In genomic region chr20:38453941-38454340, GRCh38 we compare ENCODE assay signal across 1 cellular context.
TF ChIP-seq lines count a peak whose summit lies in the region.

No MANE protein-coding gene starts in this region.

TF ChIP-seq in K562, 482 proteins besides CTCF, POLR2A, EP300 and RAD21:
- TF ChIP-seq ZNF518B (CRISPR knock-in tag; IDR thresholded peaks at IDR 0.05) = no peak
- peak; percentile 34 for TF ChIP-seq MEIS2 (IDR thresholded peaks at IDR 0.05; ENCODE audit: partially characterized antibody)
- peak; percentile 9; the same call in 1 of the 2 replicates for TF ChIP-seq SPI1 (IDR thresholded peaks at IDR 0.05; ENCODE audit: borderline replicate concordance, low read depth, low read length)
- 0 out of 2 replicates have a peak, but pooled peaks have one; percentile 5 for TF ChIP-seq CBFA2T3 (IDR thresholded peaks at IDR 0.05)
TF ChIP-seq in K562: peak in this region for 3.
